In genomic region chr10:133388265-133388972, GRCh38 we compare ENCODE assay signal across 1 cellular context.
TF ChIP-seq lines count a peak whose summit lies in the region.

No MANE protein-coding gene starts in this region.

TF ChIP-seq in WTC11, 78 proteins besides CTCF, POLR2A, EP300 and RAD21 (continued from another document):
- TF ChIP-seq NFATC4 (CRISPR knock-in tag; IDR thresholded peaks at IDR 0.05) (no peak), EMX1 (CRISPR knock-in tag; IDR thresholded peaks at IDR 0.05) (no peak)
